ENCODE assay signal across 8 cellular contexts in the genomic region with DNA sequence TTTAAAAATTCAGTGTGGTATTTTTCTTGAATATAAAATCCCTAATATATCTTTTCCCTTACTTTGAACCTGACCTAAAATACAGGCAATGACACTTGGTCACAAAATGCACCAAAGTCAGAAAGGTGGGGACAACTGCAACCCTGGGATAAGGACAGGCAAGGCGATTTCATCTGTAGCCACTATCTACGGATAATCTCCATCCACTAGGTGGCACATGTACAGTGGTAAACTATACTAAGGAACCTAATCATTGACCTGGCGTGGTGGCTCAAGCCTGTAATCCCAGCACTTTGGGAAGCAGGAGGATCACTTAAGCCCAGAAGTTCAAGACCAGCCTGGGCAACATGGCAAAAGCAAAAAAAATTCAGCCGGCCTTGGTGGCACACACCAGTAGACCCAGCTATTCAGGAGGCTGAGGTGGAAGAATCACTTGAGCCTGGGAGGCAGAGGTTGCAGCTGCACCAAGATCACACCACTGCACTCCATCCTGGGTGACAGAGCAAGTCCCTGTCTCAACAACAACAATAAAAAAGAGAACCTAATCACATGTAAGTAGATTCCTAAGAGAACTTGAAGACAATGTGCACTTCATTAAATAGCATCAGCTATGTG.
DNase-seq lines count a peak whose midpoint lies in the region; ATAC-seq and TF ChIP-seq lines count a peak whose summit lies in the region.

No MANE protein-coding gene starts in this region.

- peak; percentile 54 for TF ChIP-seq CTCF in GM12865 (IDR thresholded peaks at IDR 0.05; ENCODE audit: insufficient read depth, low read depth, low read length, missing control alignments)
- peak; percentile 20 to 57 (median 48) for TF ChIP-seq CTCF in adrenal gland (IDR thresholded peaks at IDR 0.05)

- DNase-seq in AG20443 (ENCODE audit: low spot score) (peak; percentile 50), GM12865 (ENCODE audit: low read depth) (peak; percentile 52), NCI-H460 (ENCODE audit: extremely low read depth, low read depth) (peak; percentile 62), adrenal gland (peak in 5 of 7 donors; percentile 25 to 42 (median 29)), iPS-NIHi11 (ENCODE audit: low spot score) (peak; percentile 54)

- peaks cover 6 to 39% of the 10 kb centered on the region in 2 donors for H3K4me1 ChIP-seq in adrenal gland (replicated peaks in 1 of 2)

- H3K4me3 ChIP-seq in GM12865 (ENCODE audit: low read depth, low read length) = no peak overlapping the region
- no peak overlapping the region for H3K4me3 ChIP-seq in adrenal gland

- H3K27ac Mint-ChIP-seq in stimulated activated naive CD8-positive, alpha-beta T cell treated with anti-CD3 and anti-CD28 coated beads, Interleukin-15, Interleukin-2, amounts not matched to agents 100 ng/mL and 50 ng/mL, for 24 hours = no peak overlapping the region

- H3K4me3 Mint-ChIP-seq in stimulated activated naive CD8-positive, alpha-beta T cell treated with anti-CD3 and anti-CD28 coated beads, Interleukin-15, Interleukin-2, amounts not matched to agents 100 ng/mL and 50 ng/mL, for 24 hours = peak overlapping the region; percentile 68

- no peaks in the 10 kb centered on the region for H3K27me3 Mint-ChIP-seq in stimulated activated naive CD8-positive, alpha-beta T cell treated with anti-CD3 and anti-CD28 coated beads, Interleukin-15, Interleukin-2, amounts not matched to agents 100 ng/mL and 50 ng/mL, for 24 hours

- H3K9me3 Mint-ChIP-seq in stimulated activated naive CD8-positive, alpha-beta T cell treated with anti-CD3 and anti-CD28 coated beads, Interleukin-15, Interleukin-2, amounts not matched to agents 100 ng/mL and 50 ng/mL, for 24 hours = no peaks in the 10 kb centered on the region

- no peaks in the 10 kb centered on the region for H3K36me3 ChIP-seq in adrenal gland (replicated peaks in 1 of 2)

- 26 to 43% (median 31%) methylated on average over 4 of the region's 4 CpGs for WGBS in adrenal gland, 4 donors

- H3K27ac ChIP-seq in adrenal gland = no peak overlapping the region

- H3K4me1 Mint-ChIP-seq in stimulated activated naive CD8-positive, alpha-beta T cell treated with anti-CD3 and anti-CD28 coated beads, Interleukin-15, Interleukin-2, amounts not matched to agents 100 ng/mL and 50 ng/mL, for 24 hours (ENCODE audit: low read depth) = peaks cover 53% of the 10 kb centered on the region

- H3K27me3 ChIP-seq in adrenal gland = no peaks in the 10 kb centered on the region

- no peak for TF ChIP-seq POLR2A in adrenal gland (IDR thresholded peaks at IDR 0.05)

- intact Hi-C loops in adrenal gland (cut with DNase I) = loop anchor here (10.0 kb wide), 1 partner anchor 368 kb away; no protein-coding TSS in a partner anchor

- peak; percentile 57 for ATAC-seq in HG02870 (IDR thresholded peaks at IDR 0.05; ENCODE audit: unreplicated experiment)
- ATAC-seq in HG02970 (IDR thresholded peaks at IDR 0.05; ENCODE audit: low FRiP score, unreplicated experiment) = no peak

- H3K9me3 ChIP-seq in adrenal gland (replicated peaks in 1 of 3) = no peaks in the 10 kb centered on the region

- no peaks in the 10 kb centered on the region for H3K36me3 Mint-ChIP-seq in stimulated activated naive CD8-positive, alpha-beta T cell treated with anti-CD3 and anti-CD28 coated beads, Interleukin-15, Interleukin-2, amounts not matched to agents 100 ng/mL and 50 ng/mL, for 24 hours (ENCODE audit: low read depth)
